ENCODE assay signal across 8 cellular contexts in the genomic region with DNA sequence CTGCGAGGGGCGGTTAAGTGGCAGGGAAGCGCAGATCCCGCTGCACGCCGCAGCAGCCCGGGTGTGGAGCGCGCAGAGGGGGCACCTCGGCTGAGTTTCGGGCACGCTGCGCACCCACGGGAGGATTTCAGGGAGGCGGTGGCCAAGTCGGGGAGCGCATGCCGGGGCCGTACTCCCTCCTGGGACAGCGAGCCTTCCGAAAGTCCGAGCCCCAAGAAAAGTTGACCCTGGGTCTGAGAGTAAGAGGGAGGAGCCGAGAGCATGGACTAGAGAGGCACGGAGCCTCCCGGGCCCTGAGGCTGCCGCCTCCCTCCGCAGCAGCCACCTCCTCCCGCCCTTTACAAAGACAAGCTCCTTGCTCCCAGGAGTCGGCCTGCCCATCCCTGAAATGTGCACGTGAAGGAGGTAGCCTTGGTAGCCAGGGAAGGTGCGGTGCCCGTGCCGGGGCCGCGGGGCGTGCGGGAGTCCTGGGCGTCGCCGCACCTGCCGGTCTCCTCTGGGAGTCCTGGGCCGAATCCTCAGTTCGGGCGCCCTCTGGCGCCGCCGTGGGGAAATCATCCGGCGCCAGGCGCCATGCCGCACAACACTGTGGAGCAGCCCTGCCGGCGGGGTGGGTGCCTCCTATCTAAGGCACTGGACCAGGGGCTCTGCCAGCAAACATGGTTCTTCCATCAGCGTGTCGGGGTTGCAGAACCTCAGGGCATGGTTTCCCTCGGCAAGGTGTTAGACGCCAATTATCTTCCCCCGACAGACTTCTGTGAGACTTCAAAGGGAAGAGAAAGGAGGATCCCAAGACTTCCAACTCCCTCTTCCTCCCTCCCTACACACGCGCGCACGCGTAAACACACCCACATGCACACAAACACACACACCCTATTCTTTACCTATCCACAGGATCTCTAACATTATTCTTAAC.
DNase-seq lines count a peak whose midpoint lies in the region; ATAC-seq and TF ChIP-seq lines count a peak whose summit lies in the region.

No MANE protein-coding gene starts in this region.

- peak overlapping the region; percentile 44 for H3K4me3 Mint-ChIP-seq in T-helper 1 cell treated with Interleukin-12 subunit alpha and Interleukin-12 subunit beta and Interleukin-4 antibody, amounts not matched to agents 30 μg/mL and 1 μg/mL, for 36 hours

- no peaks in the 10 kb centered on the region for H3K4me1 Mint-ChIP-seq in T-helper 1 cell treated with Interleukin-12 subunit alpha and Interleukin-12 subunit beta and Interleukin-4 antibody, amounts not matched to agents 30 μg/mL and 1 μg/mL, for 36 hours (ENCODE audit: low read depth)

- intact Hi-C loops in sigmoid colon (cut with DNase I): loop anchor here (1.0 to 10.0 kb wide), 5 partner anchors 169 to 465 kb away; no protein-coding TSS in a partner anchor

- 2 to 5% methylated on average over 63 of the region's 63 CpGs for WGBS in sigmoid colon, 2 donors

- no peak overlapping the region for H3K27ac Mint-ChIP-seq in T-helper 1 cell treated with Interleukin-12 subunit alpha and Interleukin-12 subunit beta and Interleukin-4 antibody, amounts not matched to agents 30 μg/mL and 1 μg/mL, for 36 hours

- H3K4me1 ChIP-seq in sigmoid colon: peaks cover 0 to 19% (median 12%) of the 10 kb centered on the region in 4 donors

- no peak for TF ChIP-seq POLR2A in sigmoid colon (IDR thresholded peaks at IDR 0.05)

- no peaks in the 10 kb centered on the region for H3K27me3 ChIP-seq in sigmoid colon

- peak overlapping the region; percentile 49 for H3K4me3 ChIP-seq in astrocyte of the cerebellum (ENCODE audit: low read depth, low read length)
- peak overlapping the region; percentile 34 to 56 (median 55) for H3K4me3 ChIP-seq in sigmoid colon

- no peaks in the 10 kb centered on the region for H3K9me3 ChIP-seq in sigmoid colon

- no peaks in the 10 kb centered on the region for H3K36me3 Mint-ChIP-seq in T-helper 1 cell treated with Interleukin-12 subunit alpha and Interleukin-12 subunit beta and Interleukin-4 antibody, amounts not matched to agents 30 μg/mL and 1 μg/mL, for 36 hours (ENCODE audit: low read depth)

- in situ Hi-C loops in astrocyte of the cerebellum (cut with HindIII; ENCODE audit: low sequenced_read_pairs): no loop called here

- peak overlapping the region in 2 of 4 donors; percentile 19 to 30 for H3K27ac ChIP-seq in sigmoid colon

- peak; percentile 88 for TF ChIP-seq CTCF in GM12872 (IDR thresholded peaks at IDR 0.05; ENCODE audit: insufficient read depth, low read depth, low read length)
- TF ChIP-seq CTCF in astrocyte of the cerebellum (IDR thresholded peaks at IDR 0.05; ENCODE audit: low read depth, low read length, missing control alignments): peak; percentile 88
- TF ChIP-seq CTCF in sigmoid colon (IDR thresholded peaks at IDR 0.05): peak; percentile 86 to 94 (median 92)

- no peaks in the 10 kb centered on the region for H3K9me3 Mint-ChIP-seq in T-helper 1 cell treated with Interleukin-12 subunit alpha and Interleukin-12 subunit beta and Interleukin-4 antibody, amounts not matched to agents 30 μg/mL and 1 μg/mL, for 36 hours

- DNase-seq in NCI-H1092 treated with DMSO at 0.1 percent for 48 hours (lab: John Stamatoyannopoulos, UW): peak; percentile 69
- DNase-seq in astrocyte of the cerebellum (ENCODE audit: low read depth): no peak
- peak; percentile 64 for DNase-seq in iPS DF 4.7 (ENCODE audit: extremely low read depth, low spot score)
- DNase-seq in sigmoid colon: peak; percentile 87
- no peak for DNase-seq in dedifferentiated amniotic fluid mesenchymal stem cell (ENCODE audit: extremely low spot score)

- H3K36me3 ChIP-seq in sigmoid colon: no peaks in the 10 kb centered on the region

- TF ChIP-seq EP300 in sigmoid colon (IDR thresholded peaks at IDR 0.05): no peak

- peaks cover 54% of the 10 kb centered on the region for H3K27me3 Mint-ChIP-seq in T-helper 1 cell treated with Interleukin-12 subunit alpha and Interleukin-12 subunit beta and Interleukin-4 antibody, amounts not matched to agents 30 μg/mL and 1 μg/mL, for 36 hours (ENCODE audit: low read depth)

- peak; percentile 98 for ATAC-seq in HG02610 (IDR thresholded peaks at IDR 0.05; ENCODE audit: unreplicated experiment)

Comparison
In these comparisons a context has a peak if more than half of its experiments do, and no peak if none do; other contexts are left out.
1. DNase-seq: peak in NCI-H1092 treated with DMSO at 0.1 percent for 48 hours (single experiment), iPS DF 4.7 (single experiment) and sigmoid colon (single experiment); none in astrocyte of the cerebellum (single experiment) and dedifferentiated amniotic fluid mesenchymal stem cell (single experiment).
2. Peak in every context shown above with its lines, with median percentiles within 50 percentile points of each other: CTCF ChIP-seq.